In the genomic region with DNA sequence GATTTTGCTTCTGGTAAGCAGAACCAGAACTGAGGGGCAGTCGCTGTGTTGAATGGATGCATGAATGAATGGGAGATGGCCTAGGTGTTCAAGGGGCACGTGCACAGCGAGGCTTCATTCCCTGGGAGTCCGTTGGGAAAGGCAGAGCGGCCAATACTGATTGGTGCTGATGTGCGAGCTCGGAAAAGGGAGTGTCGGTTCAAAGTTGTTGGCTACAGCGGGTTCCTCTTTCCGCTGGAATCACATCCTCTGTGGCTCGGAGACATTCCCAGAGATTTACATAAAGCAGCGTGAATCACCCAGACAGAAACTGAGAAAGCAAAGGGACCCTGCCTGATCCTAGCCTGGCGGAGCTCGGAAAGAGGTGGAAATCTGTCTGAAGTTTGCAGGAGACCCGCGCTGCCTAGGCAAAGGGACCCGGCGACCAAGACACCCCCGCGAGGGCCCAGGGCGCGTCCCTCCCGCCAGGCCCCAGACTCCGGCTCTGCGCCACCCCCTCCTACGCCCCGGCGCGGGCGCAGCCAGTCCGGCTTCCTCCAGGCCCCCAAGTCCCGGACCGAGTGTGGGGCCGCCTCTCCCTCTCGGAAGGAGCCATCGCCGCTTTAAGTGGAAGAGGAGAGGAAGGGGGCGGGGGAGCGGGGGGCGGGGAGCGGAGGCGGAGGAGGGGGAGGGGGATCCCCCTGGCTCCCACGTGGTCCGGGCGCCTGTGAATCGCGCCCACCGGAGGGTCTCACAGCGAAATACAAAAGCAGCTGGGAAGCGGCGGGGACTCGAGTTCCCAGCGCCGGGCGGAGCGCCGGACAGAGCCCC, we compare ENCODE assay signal across 8 cellular contexts. TPM values are rescaled to one million over a fixed set of nuclear protein-coding genes. Genes with fewer than 3 reads are reported as not detected.
DNase-seq lines count a peak whose midpoint lies in the region; ATAC-seq and FAIRE-seq lines count a peak whose summit lies in the region.

A gene with protein sequence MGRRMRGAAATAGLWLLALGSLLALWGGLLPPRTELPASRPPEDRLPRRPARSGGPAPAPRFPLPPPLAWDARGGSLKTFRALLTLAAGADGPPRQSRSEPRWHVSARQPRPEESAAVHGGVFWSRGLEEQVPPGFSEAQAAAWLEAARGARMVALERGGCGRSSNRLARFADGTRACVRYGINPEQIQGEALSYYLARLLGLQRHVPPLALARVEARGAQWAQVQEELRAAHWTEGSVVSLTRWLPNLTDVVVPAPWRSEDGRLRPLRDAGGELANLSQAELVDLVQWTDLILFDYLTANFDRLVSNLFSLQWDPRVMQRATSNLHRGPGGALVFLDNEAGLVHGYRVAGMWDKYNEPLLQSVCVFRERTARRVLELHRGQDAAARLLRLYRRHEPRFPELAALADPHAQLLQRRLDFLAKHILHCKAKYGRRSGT (plus strand): TSS at position 774 of the 810 bp plus-strand sequence. CDS start 177 bp downstream, outside the sequence.

- no peaks in the 10 kb centered on the region for H3K9me3 ChIP-seq in skeletal muscle tissue (ENCODE audit: control insufficient read depth in 3 of 3, low read length in 3 of 3)

- H3K36me3 ChIP-seq in skeletal muscle tissue (ENCODE audit: control insufficient read depth in 3 of 3, insufficient read depth in 3 of 3, low read length in 3 of 3): no peaks in the 10 kb centered on the region

- H3K4me1 ChIP-seq in skeletal muscle tissue (ENCODE audit: control insufficient read depth in 3 of 3, insufficient read depth in 3 of 3, low read length in 3 of 3): peaks cover 20 to 24% (median 21%) of the 10 kb centered on the region in 3 donors

- in situ Hi-C loops in SK-MEL-5 (cut with HindIII; ENCODE audit: low pct_unique_long_range_greater_than_20kb, low sequenced_read_pairs): no loop called here

- peak within 1 kb of the TSS; percentile 62 to 74 (median 73) for H3K4me3 ChIP-seq in skeletal muscle tissue (ENCODE audit: low read length in 3 of 3)

- H3K27ac ChIP-seq in skeletal muscle tissue (ENCODE audit: low read depth, low read length): peak within 1 kb of the TSS; percentile 66

- peak; percentile 58 for FAIRE-seq in HTR-8/SVneo (lab: Jason Lieb, UNC)

- peaks cover 0 to 14% (median 8%) of the 10 kb centered on the region in 3 donors for H3K27me3 ChIP-seq in skeletal muscle tissue (ENCODE audit: control insufficient read depth in 3 of 3, insufficient read depth in 3 of 3, low read length in 3 of 3)

- DNase-seq in Daoy (ENCODE audit: low read depth) (peak; percentile 87), HTR-8/SVneo (ENCODE audit: insufficient read length, low spot score) (peak; percentile 69), SK-MEL-5 (ENCODE audit: low read depth, low spot score) (peak; percentile 64), cerebellum (ENCODE audit: low spot score) (peak; percentile 76), inferior parietal cortex (ENCODE audit: extremely low spot score) (peak; percentile 39), NCI-H187 treated with DMSO at 0.1 percent for 48 hours (lab: John Stamatoyannopoulos, UW) (no peak)

- H3K9ac ChIP-seq in skeletal muscle tissue (ENCODE audit: low read depth in 1 of 3, low read length in 3 of 3): peak within 1 kb of the TSS in 2 of 3 donors; percentile 48 to 68

- peak; percentile 36 for ATAC-seq in GM21381 (IDR thresholded peaks at IDR 0.05; ENCODE audit: unreplicated experiment)

RNA-seq across cellular contexts. Expression of the gene that starts here (rescaled TPM):
- 24.2 and 29.4 TPM in 2 replicates for total RNA-seq in Daoy (2014; rRNA removed; shearing (Covaris generic))
- 10.0 and 13.5 TPM in 2 replicates for total RNA-seq in SK-MEL-5 (2014; rRNA removed; shearing (Covaris generic))
- polyA plus RNA-seq in SK-MEL-5 (2015; cell fraction: cytosol; rRNA removed): 20.9 and 28.3 TPM in 2 replicates
- 7.1 and 8.6 TPM in 2 replicates for polyA plus RNA-seq in SK-MEL-5 (2015; cell fraction: nucleus; rRNA removed)
- total RNA-seq in cerebellum: 17.2 TPM
- 6.3 TPM for total RNA-seq in skeletal muscle tissue
